29 cellular contexts compared by ENCODE assay signal in genomic region chr6:106899697-106900096, GRCh38.
DNase-seq lines count a peak whose midpoint lies in the region; ATAC-seq, FAIRE-seq and TF ChIP-seq lines count a peak whose summit lies in the region.
"Had no signal": no experiment of that assay in that cellular context is flagged by ENCODE, and none has a peak within 500 bp of the region (broad histone marks: within the 10 kb centered on the region; RNA-seq: fewer than 3 reads in every experiment).

No MANE protein-coding gene starts in this region.

- peaks cover 6% of the 10 kb centered on the region for H3K4me1 Mint-ChIP-seq in endodermal cell
- no peaks in the 10 kb centered on the region for H3K4me1 Mint-ChIP-seq in stimulated activated naive CD8-positive, alpha-beta T cell treated with anti-CD3 and anti-CD28 coated beads, Interleukin-15, amount 100 ng/mL, for 72 hours
- H3K4me1 Mint-ChIP-seq: CD14-positive monocyte; CD4-positive, alpha-beta memory T cell; CD4-positive, CD25-positive, alpha-beta regulatory T cell; CD8-positive, alpha-beta memory T cell had no signal

- intact Hi-C loops in K562 (cut with micrococcal nuclease) = no loop called here

- peak overlapping the region; percentile 47 for H3K14ac ChIP-seq in neuronal stem cell (ENCODE audit: low read length)

- no peak for TF ChIP-seq CTCF in HEK293 (tag by site-specific recombination; IDR thresholded peaks at IDR 0.05)
- no peak for TF ChIP-seq CTCF in K562 (IDR thresholded peaks at IDR 0.05 in 2 of 3, conservative IDR thresholded peaks at IDR 0.05 in 1 of 3; ENCODE audit: insufficient read depth in 2 of 3, low read depth in 1 of 3, low read length in 3 of 3)
- no peak for TF ChIP-seq CTCF in endodermal cell (conservative IDR thresholded peaks at IDR 0.05)

- ATAC-seq in K562 (no peak), HG03520 (IDR thresholded peaks at IDR 0.05; ENCODE audit: unreplicated experiment) (no peak)
- no peak for ATAC-seq in stimulated activated naive CD8-positive, alpha-beta T cell treated with anti-CD3 and anti-CD28 coated beads, Interleukin-15, amount 100 ng/mL, for 72 hours
- ATAC-seq: GM12878 had no signal

- H3K36me3 Mint-ChIP-seq in endodermal cell (ENCODE audit: low read depth) = peaks cover 9% of the 10 kb centered on the region
- H3K36me3 Mint-ChIP-seq: CD14-positive monocyte; CD4-positive, CD25-positive, alpha-beta regulatory T cell had no signal

- H3K4me2 ChIP-seq in Karpas-422 (ENCODE audit: low read depth, low read length, poor library complexity, severe bottlenecking) = no peak overlapping the region
- no peak overlapping the region for H3K4me2 ChIP-seq in K562 (ENCODE audit: insufficient read depth, low read length)
- no peak overlapping the region for H3K4me2 ChIP-seq in neuronal stem cell (ENCODE audit: insufficient read depth, low read length, poor library complexity, severe bottlenecking)
- H3K4me2 ChIP-seq: BLaER1 had no signal

- BruUV-seq in K562 (replicated peaks; lab: Mats Ljungman, UMichigan) = no TSS peak

- H3K36me3 ChIP-seq in HEK293 (ENCODE audit: control insufficient read depth in 2 of 2, insufficient read depth in 1 of 2, low read length in 2 of 2) (no peaks in the 10 kb centered on the region), Karpas-422 (ENCODE audit: insufficient read depth, low read length) (no peaks in the 10 kb centered on the region), K562 (ENCODE audit: control insufficient read depth, insufficient read depth, low read length) (no peaks in the 10 kb centered on the region), neuronal stem cell (replicated peaks in 1 of 2; ENCODE audit: control insufficient read depth in 2 of 2, insufficient read depth in 2 of 2, low read length in 2 of 2) (no peaks in the 10 kb centered on the region), endodermal cell (ENCODE audit: control insufficient read depth, insufficient read depth, low read length) (no peaks in the 10 kb centered on the region)
- H3K36me3 ChIP-seq: BE2C, BLaER1 had no signal

- H2BK12ac ChIP-seq in neuronal stem cell (ENCODE audit: low read length) = no peak overlapping the region

- POLR2A ChIA-PET in HEK293 (lab: Yijun Ruan, JAX) = no interaction called here
- POLR2A ChIA-PET in K562 (lab: Yijun Ruan, JAX) = no interaction called here

- no peak overlapping the region for H2BK15ac ChIP-seq in neuronal stem cell (ENCODE audit: low read length)

- H2BK120ac ChIP-seq in neuronal stem cell (ENCODE audit: low read depth, low read length) = no peak overlapping the region

- H3K4me3 Mint-ChIP-seq in endodermal cell = no peak overlapping the region
- H3K4me3 Mint-ChIP-seq in stimulated activated naive CD8-positive, alpha-beta T cell treated with anti-CD3 and anti-CD28 coated beads, Interleukin-15, amount 100 ng/mL, for 72 hours = no peak overlapping the region
- H3K4me3 Mint-ChIP-seq: CD14-positive monocyte; CD4-positive, alpha-beta memory T cell; CD4-positive, CD25-positive, alpha-beta regulatory T cell; CD8-positive, alpha-beta memory T cell had no signal

- no peaks in the 10 kb centered on the region for H3K79me1 ChIP-seq in neuronal stem cell (ENCODE audit: low read depth, low read length)

- 0 out of 2 replicates have a peak, but pooled peaks cover 3% of the 10 kb centered on the region for H3K27me3 ChIP-seq in Karpas-422 (ENCODE audit: low read length)
- no peaks in the 10 kb centered on the region for H3K27me3 ChIP-seq in K562 (ENCODE audit: control insufficient read depth in 2 of 2, insufficient read depth in 2 of 2, low read length in 2 of 2)
- H3K27me3 ChIP-seq in neuronal stem cell (ENCODE audit: control insufficient read depth in 3 of 3, insufficient read depth in 3 of 3, low read depth in 1 of 3, low read length in 3 of 3) = peaks cover 0 to 3% (median 0%) of the 10 kb centered on the region in 3 experiments
- no peaks in the 10 kb centered on the region for H3K27me3 ChIP-seq in endodermal cell (ENCODE audit: control insufficient read depth, insufficient read depth, low read length, poor library complexity, severe bottlenecking)
- H3K27me3 ChIP-seq: BE2C, BLaER1 had no signal

- no peak for DNase-seq in Karpas-422
- DNase-seq in K562 (ENCODE audit: extremely low read depth in 1 of 4, low spot score in 3 of 4) = no peak
- no peak for DNase-seq in neuronal stem cell (ENCODE audit: low spot score)
- no peak for DNase-seq in endodermal cell
- no peak for DNase-seq in stimulated activated naive CD8-positive, alpha-beta T cell treated with anti-CD3 and anti-CD28 coated beads, Interleukin-15, amount 100 ng/mL, for 72 hours
- DNase-seq: 8988T; ACHN; BE2C; C1 segment of cervical spinal cord; CD4-positive, alpha-beta memory T cell; CD4-positive, CD25-positive, alpha-beta regulatory T cell; CD8-positive, alpha-beta memory T cell; COR-L47; DMS 273 treated with DMSO at 0.1 percent for 48 hours; DMS153; DMS53; DMS79; DND-41; EL; GDM1 had no signal

- no peak for FAIRE-seq in K562 (lab: Jason Lieb, UNC)
- FAIRE-seq: A204.1, GM12878, GM12892, GM18507, GM19239 had no signal

- no peak overlapping the region for H2AK5ac ChIP-seq in neuronal stem cell (ENCODE audit: low read depth, low read length)

- no peak overlapping the region for H3K9ac ChIP-seq in Karpas-422 (ENCODE audit: low read length)
- H3K9ac ChIP-seq in K562 (ENCODE audit: insufficient read depth in 1 of 2, low read depth in 2 of 2, low read length in 2 of 2) = no peak overlapping the region
- peak overlapping the region; percentile 53 for H3K9ac ChIP-seq in neuronal stem cell (ENCODE audit: low read depth, low read length, poor library complexity)
- no peak overlapping the region for H3K9ac ChIP-seq in endodermal cell (ENCODE audit: extremely low read depth, low read length, poor library complexity, severe bottlenecking)
- H3K9ac ChIP-seq: BLaER1 had no signal

- no peak for TF ChIP-seq RAD21 in K562 (CRISPR knock-in tag; conservative IDR thresholded peaks at IDR 0.05 in 1 of 2, IDR thresholded peaks at IDR 0.05 in 1 of 2)

- H3K9me3 ChIP-seq in HEK293 (ENCODE audit: control insufficient read depth, insufficient read depth, low read depth, low read length) (no peaks in the 10 kb centered on the region), Karpas-422 (ENCODE audit: low read length) (0 out of 2 replicates have a peak, but pooled peaks cover 4% of the 10 kb centered on the region), K562 (replicated peaks; ENCODE audit: control insufficient read depth, insufficient read depth, low read depth, low read length) (no peaks in the 10 kb centered on the region), neuronal stem cell (replicated peaks in 1 of 2; ENCODE audit: control insufficient read depth in 2 of 2, insufficient read depth in 1 of 2, low read depth in 1 of 2, low read length in 2 of 2) (peaks cover 0 to 4% of the 10 kb centered on the region in 2 donors), endodermal cell (ENCODE audit: control insufficient read depth, low read length) (peaks cover 36% of the 10 kb centered on the region)
- H3K9me3 ChIP-seq: BE2C had no signal

- H3K4me3 ChIP-seq in HEK293 (ENCODE audit: low read depth, low read length) = no peak overlapping the region
- H3K4me3 ChIP-seq in Karpas-422 (ENCODE audit: low read length) = no peak overlapping the region
- H3K4me3 ChIP-seq in K562 = no peak overlapping the region
- H3K4me3 ChIP-seq in neuronal stem cell (ENCODE audit: low read length in 2 of 2) = no peak overlapping the region
- no peak overlapping the region for H3K4me3 ChIP-seq in endodermal cell (ENCODE audit: low read length)
- H3K4me3 ChIP-seq: BLaER1, GM12878 had no signal

- no peak overlapping the region for H3K4ac ChIP-seq in neuronal stem cell (ENCODE audit: low read length)

- no peak overlapping the region for H3K23ac ChIP-seq in neuronal stem cell (ENCODE audit: low read depth, low read length, poor library complexity)

- H3K27ac ChIP-seq in HEK293 (ENCODE audit: extremely low read depth, low read depth, low read length) = no peak overlapping the region
- no peak overlapping the region for H3K27ac ChIP-seq in Karpas-422 (ENCODE audit: low read length)
- H3K27ac ChIP-seq in K562 (ENCODE audit: extremely low read depth, low read depth, low read length) = no peak overlapping the region
- no peak overlapping the region for H3K27ac ChIP-seq in neuronal stem cell (replicated peaks; ENCODE audit: low read length)
- H3K27ac ChIP-seq in endodermal cell (ENCODE audit: low read depth, low read length) = no peak overlapping the region
- H3K27ac ChIP-seq: BLaER1 had no signal

- peak overlapping the region; percentile 12; the same call in 1 of the 2 replicates for H2AFZ ChIP-seq in Karpas-422 (ENCODE audit: low read length)
- peak overlapping the region; percentile 27; the same call in 1 of the 2 replicates for H2AFZ ChIP-seq in K562 (ENCODE audit: low read depth, low read length)
- no peak overlapping the region for H2AFZ ChIP-seq in neuronal stem cell (ENCODE audit: low read length)

- TF ChIP-seq EP300 in K562 (IDR thresholded peaks at IDR 0.05; ENCODE audit: low read length) = no peak

- no peaks in the 10 kb centered on the region for H3K9me2 ChIP-seq in Karpas-422 (replicated peaks; ENCODE audit: insufficient read depth, low read length)

- CTCF ChIA-PET in HEK293 (lab: Yijun Ruan, JAX) (no interaction called here), K562 (lab: Yijun Ruan, JAX; ENCODE audit: low intra/inter-chr PET ratio) (no interaction called here)

- no peak overlapping the region for H2BK5ac ChIP-seq in neuronal stem cell (ENCODE audit: low read length)

- 31% methylated on average over 4 of the region's 4 CpGs for WGBS in K562 (ENCODE audit: insufficient coverage, low coverage, missing lambda C conversion rate)
- WGBS in neuronal stem cell (ENCODE audit: extremely low coverage in 2 of 2, insufficient read length in 2 of 2, insufficient replicate concordance in 1 of 2), 2 donors = no CpG with 5 or more reads among the region's 4 CpGs
- WGBS in endodermal cell (ENCODE audit: insufficient coverage in 1 of 2, insufficient read length in 1 of 2), 2 experiments = 85 to 95% methylated on average over 2 to 4 of the region's 4 CpGs

- H4K8ac ChIP-seq in neuronal stem cell (ENCODE audit: low read depth, low read length) = no peak overlapping the region

- no peak overlapping the region for H4K91ac ChIP-seq in neuronal stem cell (ENCODE audit: low read depth, low read length, poor library complexity)

- H3K18ac ChIP-seq in neuronal stem cell (ENCODE audit: low read length) = no peak overlapping the region

- no peaks in the 10 kb centered on the region for H3K27me3 Mint-ChIP-seq in endodermal cell (ENCODE audit: insufficient read depth)
- H3K27me3 Mint-ChIP-seq in stimulated activated naive CD8-positive, alpha-beta T cell treated with anti-CD3 and anti-CD28 coated beads, Interleukin-15, amount 100 ng/mL, for 72 hours = peaks cover 23% of the 10 kb centered on the region

- H3K9me3 Mint-ChIP-seq in endodermal cell = peaks cover 44% of the 10 kb centered on the region
- peaks cover 0 to 9% of the 10 kb centered on the region in 2 donors for H3K9me3 Mint-ChIP-seq in stimulated activated naive CD8-positive, alpha-beta T cell treated with anti-CD3 and anti-CD28 coated beads, Interleukin-15, amount 100 ng/mL, for 72 hours

- H3K79me2 ChIP-seq in Karpas-422 (ENCODE audit: low read length) = no peaks in the 10 kb centered on the region
- no peaks in the 10 kb centered on the region for H3K79me2 ChIP-seq in K562 (ENCODE audit: control insufficient read depth, insufficient read depth, low read length)

- TF ChIP-seq POLR2A in K562 (conservative IDR thresholded peaks at IDR 0.05) = no peak

- H3K4me1 ChIP-seq in HEK293 (ENCODE audit: control insufficient read depth, insufficient read depth, low read length) = no peaks in the 10 kb centered on the region
- H3K4me1 ChIP-seq in Karpas-422 (ENCODE audit: low read length) = no peaks in the 10 kb centered on the region
- H3K4me1 ChIP-seq in K562 (replicated peaks in 1 of 2; ENCODE audit: control insufficient read depth in 2 of 2, insufficient read depth in 2 of 2, low read length in 2 of 2) = peaks cover 0 to 3% of the 10 kb centered on the region in 2 experiments; a peak in 2 of 5 replicates
- H3K4me1 ChIP-seq in neuronal stem cell (ENCODE audit: control insufficient read depth in 2 of 2, insufficient read depth in 1 of 2, low read depth in 1 of 2, low read length in 2 of 2) = no peaks in the 10 kb centered on the region
- no peaks in the 10 kb centered on the region for H3K4me1 ChIP-seq in endodermal cell (ENCODE audit: control insufficient read depth, insufficient read depth, low read length)
- H3K4me1 ChIP-seq: BE2C, BLaER1 had no signal

- H3K9me1 ChIP-seq in K562 (ENCODE audit: control insufficient read depth, insufficient read depth, low read length) = no peaks in the 10 kb centered on the region

- H4K20me1 ChIP-seq in Karpas-422 (ENCODE audit: insufficient read depth, low read depth, low read length) (no peaks in the 10 kb centered on the region), K562 (replicated peaks; ENCODE audit: control insufficient read depth, insufficient read depth, low read length) (no peaks in the 10 kb centered on the region)
- H4K20me1 ChIP-seq: BLaER1 had no signal

- in situ Hi-C loops in K562 (cut with MboI) = loop anchor here (10.0 kb wide), 1 partner anchor 865 kb away; no protein-coding TSS in a partner anchor

- H3K27ac Mint-ChIP-seq in endodermal cell = no peak overlapping the region
- no peak overlapping the region for H3K27ac Mint-ChIP-seq in stimulated activated naive CD8-positive, alpha-beta T cell treated with anti-CD3 and anti-CD28 coated beads, Interleukin-15, amount 100 ng/mL, for 72 hours
- H3K27ac Mint-ChIP-seq: CD14-positive monocyte; CD4-positive, alpha-beta memory T cell; CD4-positive, CD25-positive, alpha-beta regulatory T cell; CD8-positive, alpha-beta memory T cell had no signal
